ENCODE assay signal across 11 cellular contexts in the genomic region with DNA sequence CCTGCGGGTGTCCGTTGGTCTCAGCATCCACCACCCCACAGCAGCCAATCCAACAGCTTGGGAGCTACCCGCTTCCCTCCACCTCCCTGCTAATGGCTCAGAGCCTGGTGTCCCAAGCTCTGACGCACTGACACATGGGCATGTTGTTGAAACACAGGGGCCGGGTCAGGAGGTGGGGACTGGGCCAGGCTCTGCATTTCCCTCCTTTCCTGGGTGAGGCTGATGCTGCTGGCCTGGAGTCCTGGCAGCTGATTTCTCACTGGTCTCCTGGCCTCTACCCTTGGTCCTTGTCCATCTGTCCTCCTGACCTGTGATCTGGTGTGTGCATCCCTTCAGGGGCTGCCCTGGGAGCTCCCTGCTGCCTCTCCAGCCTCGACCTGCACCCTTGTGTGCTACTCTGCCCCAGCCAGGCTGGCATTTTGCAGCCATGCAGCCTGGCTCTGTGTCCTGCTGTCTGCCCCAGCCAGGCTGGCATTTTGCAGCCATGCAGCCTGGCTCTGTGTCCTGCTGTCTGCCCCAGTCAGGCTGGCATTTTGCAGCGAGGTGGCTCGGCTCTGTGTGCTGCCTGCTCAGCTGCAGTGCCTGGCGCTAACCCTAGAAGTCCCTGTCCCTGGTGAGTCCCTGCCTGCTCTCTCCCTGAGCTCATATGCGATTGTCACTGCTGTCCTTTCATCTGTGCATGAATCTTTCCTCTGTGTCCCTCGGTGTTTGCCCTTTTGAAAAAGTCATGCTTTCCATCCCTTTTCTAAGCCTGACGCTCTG. TPM values are rescaled to one million over a fixed set of nuclear protein-coding genes. Genes with fewer than 3 reads are reported as not detected.
DNase-seq lines count a peak whose midpoint lies in the region; ATAC-seq and TF ChIP-seq lines count a peak whose summit lies in the region.
"Had no signal": no experiment of that assay in that cellular context is flagged by ENCODE, and none has a peak within 500 bp of the region (broad histone marks: within the 10 kb centered on the region; RNA-seq: fewer than 3 reads in every experiment).

No MANE protein-coding gene starts in this region.

- H3K36me3 Mint-ChIP-seq in mesothelial cell of epicardium: no peaks in the 10 kb centered on the region
- H3K36me3 Mint-ChIP-seq: CD8-positive, alpha-beta T cell had no signal

- H3K4me3 ChIP-seq in BLaER1 (no peak overlapping the region), Panc1 (ENCODE audit: low read depth in 2 of 2, low read length in 2 of 2) (no peak overlapping the region), foreskin fibroblast (ENCODE audit: low read depth in 1 of 2, low read length in 2 of 2) (no peak overlapping the region)

- H3K27me3 ChIP-seq in BLaER1 (no peaks in the 10 kb centered on the region), Panc1 (ENCODE audit: control insufficient read depth, insufficient read depth, low read length) (no peaks in the 10 kb centered on the region)

- peak overlapping the region; percentile 84 for H3K4me2 ChIP-seq in BLaER1

- intact Hi-C loops in Panc1 (cut with micrococcal nuclease; ENCODE audit: unreplicated experiment): no loop called here

- no peaks in the 10 kb centered on the region for H3K4me1 Mint-ChIP-seq in mesothelial cell of epicardium

- TF ChIP-seq CTCF in Panc1 (IDR thresholded peaks at IDR 0.05) (no peak), foreskin fibroblast (IDR thresholded peaks at IDR 0.05; ENCODE audit: low read depth, low read length) (no peak), omental fat pad (IDR thresholded peaks at IDR 0.05) (no peak), mesothelial cell of epicardium (IDR thresholded peaks at IDR 0.05; ENCODE audit: unreplicated experiment) (no peak)

- H3K9me3 Mint-ChIP-seq in mesothelial cell of epicardium: peaks cover 6% of the 10 kb centered on the region
- H3K9me3 Mint-ChIP-seq: CD8-positive, alpha-beta T cell had no signal

- no peaks in the 10 kb centered on the region for H4K20me1 ChIP-seq in BLaER1

- H3K9ac ChIP-seq in BLaER1: peak overlapping the region; percentile 48; the same call in 1 of the 2 replicates

- POLR2A ChIA-PET in Panc1 (lab: Charles Lee): interaction anchor here (0.6 kb wide), 1 partner anchor 491 kb away, joined by 3 read pairs; no protein-coding TSS in a partner anchor

- in situ Hi-C loops in Panc1 (cut with HindIII; ENCODE audit: low pct_unique_long_range_greater_than_20kb, low sequenced_read_pairs): no loop called here

- no peak overlapping the region for H3K27ac Mint-ChIP-seq in mesothelial cell of epicardium
- H3K27ac Mint-ChIP-seq: CD8-positive, alpha-beta T cell had no signal

- BruUV-seq in Panc1 (replicated peaks; lab: Mats Ljungman, UMichigan): no TSS peak

- H3K9me3 ChIP-seq in BLaER1: no peaks in the 10 kb centered on the region; the same call in 1 of the 2 replicates
- H3K9me3 ChIP-seq in Panc1 (ENCODE audit: control insufficient read depth, insufficient read depth, low read depth, low read length): no peaks in the 10 kb centered on the region

- ATAC-seq in Panc1 (peak; percentile 37), omental fat pad (ENCODE audit: low FRiP score) (peak; percentile 41), HG03457 (IDR thresholded peaks at IDR 0.05; ENCODE audit: unreplicated experiment) (no peak)
- ATAC-seq: CD8-positive, alpha-beta T cell had no signal

- H3K27ac ChIP-seq in BLaER1: peak overlapping the region; percentile 22; the same call in 1 of the 2 replicates
- H3K27ac ChIP-seq in Panc1 (ENCODE audit: low read length): no peak overlapping the region

- peaks cover 23% of the 10 kb centered on the region for H3K27me3 Mint-ChIP-seq in mesothelial cell of epicardium (ENCODE audit: low read depth)

- no peak overlapping the region for H3K4me3 Mint-ChIP-seq in mesothelial cell of epicardium
- H3K4me3 Mint-ChIP-seq: CD8-positive, alpha-beta T cell had no signal

- DNase-seq in Panc1 (ENCODE audit: low read depth, low spot score) (no peak), foreskin fibroblast (peak; percentile 73 to 85), omental fat pad (ENCODE audit: low spot score) (no peak), NCI-H526 treated with DMSO at 0.1 percent for 48 hours (lab: John Stamatoyannopoulos, UW) (no peak), mesothelial cell of epicardium (ENCODE audit: low spot score in 2 of 2, unreplicated experiment in 2 of 2) (no peak), NCI-H446 (lab: John Stamatoyannopoulos, UW) (no peak)
- DNase-seq: activated CD8-positive, alpha-beta memory T cell treated with anti-CD3 and anti-CD28 coated beads for 24 hours; CD8-positive, alpha-beta T cell; NCI-H187 treated with DMSO at 0.1 percent for 48 hours had no signal

- peaks cover 85% of the 10 kb centered on the region for H3K4me1 ChIP-seq in BLaER1
- H3K4me1 ChIP-seq in Panc1 (ENCODE audit: control insufficient read depth, insufficient read depth, low read length): no peaks in the 10 kb centered on the region

- H3K36me3 ChIP-seq in BLaER1 (no peaks in the 10 kb centered on the region), Panc1 (ENCODE audit: control insufficient read depth, insufficient read depth, low read length) (no peaks in the 10 kb centered on the region)

- CTCF ChIA-PET in Panc1 (lab: Charles Lee): interaction anchor here (2.6 kb wide), 1 partner anchor 22 kb away, joined by 6 read pairs; no protein-coding TSS in a partner anchor

RNA-seq across cellular contexts. Expression of gene AMZ1, which starts 14.0 kb away (rescaled TPM):
- 0.57 TPM for total RNA-seq in Panc1 (2021; ENCODE audit: unreplicated experiment)
- polyA plus RNA-seq in Panc1 (2012; ENCODE audit: insufficient read length): 0.91 TPM
- total RNA-seq in omental fat pad: 1 to 10 TPM in 1 of 4 donors, under 1 TPM in 1, not detected in 2; 0.19 to 1.1 TPM
- 0.05 to 0.49 TPM (median 0.13 TPM) in 3 replicates for total RNA-seq in mesothelial cell of epicardium

Comparison
In these comparisons a context has a peak if more than half of its experiments do, and no peak if none do; other contexts are left out.
1. DNase-seq: peak in foreskin fibroblast (2 of 2); none in Panc1 (single experiment), omental fat pad (single experiment), NCI-H526 treated with DMSO at 0.1 percent for 48 hours (single experiment), mesothelial cell of epicardium (0 of 2) and NCI-H446 (0 of 2).